Comparison of ENCODE assay signal across 17 cellular contexts in the genomic region with DNA sequence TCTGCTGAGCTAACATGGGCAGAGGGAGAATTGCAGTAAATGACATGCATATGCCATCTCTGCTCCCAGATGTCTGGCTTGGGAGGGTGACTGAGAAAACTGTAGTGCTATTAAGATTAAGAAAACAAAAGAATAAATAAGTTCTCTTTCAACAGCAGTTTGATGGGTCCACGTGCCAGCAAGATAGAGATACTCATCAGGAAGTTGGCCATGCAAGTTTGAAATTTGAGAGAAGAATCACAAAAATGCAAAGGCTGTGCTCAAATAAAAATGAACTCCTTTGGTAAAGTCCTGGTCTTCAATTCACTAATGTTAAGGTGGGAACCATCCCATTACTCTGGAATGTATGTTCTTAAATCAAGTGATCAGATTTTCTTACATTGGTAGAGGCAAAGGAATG. TPM values are rescaled to one million over a fixed set of nuclear protein-coding genes. Genes with fewer than 3 reads are reported as not detected.
DNase-seq lines count a peak whose midpoint lies in the region; ATAC-seq and TF ChIP-seq lines count a peak whose summit lies in the region.
"Had no signal": no experiment of that assay in that cellular context is flagged by ENCODE, and none has a peak within 500 bp of the region (broad histone marks: within the 10 kb centered on the region; RNA-seq: fewer than 3 reads in every experiment).

No MANE protein-coding gene starts in this region.

- peak overlapping the region; percentile 5 for H3K27ac Mint-ChIP-seq in activated T-cell treated with anti-CD3 and anti-CD28 coated beads, Interleukin-2, amount 50 U/mL, for 24 hours
- H3K27ac Mint-ChIP-seq in WTC11: peak overlapping the region; percentile 8; the same call in 1 of the 2 replicates

- peaks cover 80% of the 10 kb centered on the region for H3K36me3 Mint-ChIP-seq in activated T-cell treated with anti-CD3 and anti-CD28 coated beads, Interleukin-2, amount 50 U/mL, for 24 hours (ENCODE audit: low read depth)
- H3K36me3 Mint-ChIP-seq in activated T-cell treated with anti-CD3 and anti-CD28 coated beads, Interleukin-2, amount 50 U/mL, for 4 hours (ENCODE audit: insufficient read depth): peaks cover 30% of the 10 kb centered on the region
- peaks cover 49% of the 10 kb centered on the region for H3K36me3 Mint-ChIP-seq in WTC11

- CTCF ChIA-PET in WTC11 (lab: Charles Lee): no interaction called here

- no peak for ATAC-seq in activated T-cell treated with anti-CD3 and anti-CD28 coated beads, Interleukin-2, amount 50 U/mL, for 4 hours
- ATAC-seq in WTC11: no peak

- TF ChIP-seq CTCF in WTC11 (IDR thresholded peaks at IDR 0.05) (no peak), fibroblast of the aortic adventitia (IDR thresholded peaks at IDR 0.05; ENCODE audit: insufficient read depth, low read length) (no peak)

- H3K4me1 Mint-ChIP-seq in activated T-cell treated with anti-CD3 and anti-CD28 coated beads, Interleukin-2, amount 50 U/mL, for 24 hours (ENCODE audit: low read depth): peaks cover 32% of the 10 kb centered on the region
- peaks cover 16% of the 10 kb centered on the region for H3K4me1 Mint-ChIP-seq in activated T-cell treated with anti-CD3 and anti-CD28 coated beads, Interleukin-2, amount 50 U/mL, for 4 hours (ENCODE audit: low read depth)
- peaks cover 12% of the 10 kb centered on the region for H3K4me1 Mint-ChIP-seq in WTC11

- POLR2A ChIA-PET in WTC11 (lab: Charles Lee): no interaction called here

- no peak overlapping the region for H3K4me3 Mint-ChIP-seq in activated T-cell treated with anti-CD3 and anti-CD28 coated beads, Interleukin-2, amount 50 U/mL, for 24 hours
- H3K4me3 Mint-ChIP-seq in activated T-cell treated with anti-CD3 and anti-CD28 coated beads, Interleukin-2, amount 50 U/mL, for 4 hours: no peak overlapping the region
- H3K4me3 Mint-ChIP-seq in WTC11: no peak overlapping the region
- H3K4me3 Mint-ChIP-seq: CD8-positive, alpha-beta memory T cell had no signal

- no peak for DNase-seq in activated T-cell treated with anti-CD3 and anti-CD28 coated beads, Interleukin-2, amount 50 U/mL, for 24 hours
- DNase-seq in activated T-cell treated with anti-CD3 and anti-CD28 coated beads, Interleukin-2, amount 50 U/mL, for 4 hours: no peak
- DNase-seq in WTC11 (ENCODE audit: low spot score) (no peak), fibroblast of the aortic adventitia (ENCODE audit: low read depth) (peak; percentile 5), mucosa of gallbladder (ENCODE audit: low spot score) (no peak), DMS 273 treated with DMSO at 0.1 percent for 48 hours (lab: John Stamatoyannopoulos, UW) (no peak), NCI-H524 (lab: John Stamatoyannopoulos, UW) (no peak)
- no peak for DNase-seq in stimulated activated CD4-positive, alpha-beta T cell treated with anti-CD3 and anti-CD28 coated beads, Interleukin-4, amount 100 ng/mL, for 4 hours
- DNase-seq: CD8-positive, alpha-beta memory T cell; DND-41; KBM-7; MG63; NCI-H1092; NCI-H146; NCI-H2081 treated with DMSO at 0.1 percent for 48 hours; NCI-H524 treated with DMSO at 0.1 percent for 48 hours had no signal

- no peaks in the 10 kb centered on the region for H3K9me3 Mint-ChIP-seq in activated T-cell treated with anti-CD3 and anti-CD28 coated beads, Interleukin-2, amount 50 U/mL, for 24 hours
- no peaks in the 10 kb centered on the region for H3K9me3 Mint-ChIP-seq in activated T-cell treated with anti-CD3 and anti-CD28 coated beads, Interleukin-2, amount 50 U/mL, for 4 hours
- H3K9me3 Mint-ChIP-seq in WTC11: no peaks in the 10 kb centered on the region
- H3K9me3 Mint-ChIP-seq: CD8-positive, alpha-beta memory T cell had no signal

- no peaks in the 10 kb centered on the region for H3K27me3 Mint-ChIP-seq in activated T-cell treated with anti-CD3 and anti-CD28 coated beads, Interleukin-2, amount 50 U/mL, for 24 hours
- no peaks in the 10 kb centered on the region for H3K27me3 Mint-ChIP-seq in activated T-cell treated with anti-CD3 and anti-CD28 coated beads, Interleukin-2, amount 50 U/mL, for 4 hours (ENCODE audit: low read depth)
- no peaks in the 10 kb centered on the region for H3K27me3 Mint-ChIP-seq in WTC11 (ENCODE audit: low read depth)

- no peak overlapping the region for H3K4me3 ChIP-seq in fibroblast of the aortic adventitia (ENCODE audit: low read depth, low read length)
- H3K4me3 ChIP-seq: MG63, SK-N-MC had no signal

TF ChIP-seq in WTC11, 78 proteins besides CTCF, POLR2A, EP300 and RAD21 (continues in another document):
- TF ChIP-seq, protein P1, sequence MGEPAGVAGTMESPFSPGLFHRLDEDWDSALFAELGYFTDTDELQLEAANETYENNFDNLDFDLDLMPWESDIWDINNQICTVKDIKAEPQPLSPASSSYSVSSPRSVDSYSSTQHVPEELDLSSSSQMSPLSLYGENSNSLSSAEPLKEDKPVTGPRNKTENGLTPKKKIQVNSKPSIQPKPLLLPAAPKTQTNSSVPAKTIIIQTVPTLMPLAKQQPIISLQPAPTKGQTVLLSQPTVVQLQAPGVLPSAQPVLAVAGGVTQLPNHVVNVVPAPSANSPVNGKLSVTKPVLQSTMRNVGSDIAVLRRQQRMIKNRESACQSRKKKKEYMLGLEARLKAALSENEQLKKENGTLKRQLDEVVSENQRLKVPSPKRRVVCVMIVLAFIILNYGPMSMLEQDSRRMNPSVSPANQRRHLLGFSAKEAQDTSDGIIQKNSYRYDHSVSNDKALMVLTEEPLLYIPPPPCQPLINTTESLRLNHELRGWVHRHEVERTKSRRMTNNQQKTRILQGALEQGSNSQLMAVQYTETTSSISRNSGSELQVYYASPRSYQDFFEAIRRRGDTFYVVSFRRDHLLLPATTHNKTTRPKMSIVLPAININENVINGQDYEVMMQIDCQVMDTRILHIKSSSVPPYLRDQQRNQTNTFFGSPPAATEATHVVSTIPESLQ (CRISPR knock-in tag; IDR thresholded peaks at IDR 0.05): no peak
- TF ChIP-seq CREB1 (CRISPR knock-in tag; IDR thresholded peaks at IDR 0.05): no peak
- no peak for TF ChIP-seq E2F1 (CRISPR knock-in tag; IDR thresholded peaks at IDR 0.05)
- no peak for TF ChIP-seq PRRX2 (CRISPR knock-in tag; IDR thresholded peaks at IDR 0.05)
- no peak for TF ChIP-seq CDX4 (CRISPR knock-in tag; IDR thresholded peaks at IDR 0.05; ENCODE audit: borderline replicate concordance)
- TF ChIP-seq, protein P2, sequence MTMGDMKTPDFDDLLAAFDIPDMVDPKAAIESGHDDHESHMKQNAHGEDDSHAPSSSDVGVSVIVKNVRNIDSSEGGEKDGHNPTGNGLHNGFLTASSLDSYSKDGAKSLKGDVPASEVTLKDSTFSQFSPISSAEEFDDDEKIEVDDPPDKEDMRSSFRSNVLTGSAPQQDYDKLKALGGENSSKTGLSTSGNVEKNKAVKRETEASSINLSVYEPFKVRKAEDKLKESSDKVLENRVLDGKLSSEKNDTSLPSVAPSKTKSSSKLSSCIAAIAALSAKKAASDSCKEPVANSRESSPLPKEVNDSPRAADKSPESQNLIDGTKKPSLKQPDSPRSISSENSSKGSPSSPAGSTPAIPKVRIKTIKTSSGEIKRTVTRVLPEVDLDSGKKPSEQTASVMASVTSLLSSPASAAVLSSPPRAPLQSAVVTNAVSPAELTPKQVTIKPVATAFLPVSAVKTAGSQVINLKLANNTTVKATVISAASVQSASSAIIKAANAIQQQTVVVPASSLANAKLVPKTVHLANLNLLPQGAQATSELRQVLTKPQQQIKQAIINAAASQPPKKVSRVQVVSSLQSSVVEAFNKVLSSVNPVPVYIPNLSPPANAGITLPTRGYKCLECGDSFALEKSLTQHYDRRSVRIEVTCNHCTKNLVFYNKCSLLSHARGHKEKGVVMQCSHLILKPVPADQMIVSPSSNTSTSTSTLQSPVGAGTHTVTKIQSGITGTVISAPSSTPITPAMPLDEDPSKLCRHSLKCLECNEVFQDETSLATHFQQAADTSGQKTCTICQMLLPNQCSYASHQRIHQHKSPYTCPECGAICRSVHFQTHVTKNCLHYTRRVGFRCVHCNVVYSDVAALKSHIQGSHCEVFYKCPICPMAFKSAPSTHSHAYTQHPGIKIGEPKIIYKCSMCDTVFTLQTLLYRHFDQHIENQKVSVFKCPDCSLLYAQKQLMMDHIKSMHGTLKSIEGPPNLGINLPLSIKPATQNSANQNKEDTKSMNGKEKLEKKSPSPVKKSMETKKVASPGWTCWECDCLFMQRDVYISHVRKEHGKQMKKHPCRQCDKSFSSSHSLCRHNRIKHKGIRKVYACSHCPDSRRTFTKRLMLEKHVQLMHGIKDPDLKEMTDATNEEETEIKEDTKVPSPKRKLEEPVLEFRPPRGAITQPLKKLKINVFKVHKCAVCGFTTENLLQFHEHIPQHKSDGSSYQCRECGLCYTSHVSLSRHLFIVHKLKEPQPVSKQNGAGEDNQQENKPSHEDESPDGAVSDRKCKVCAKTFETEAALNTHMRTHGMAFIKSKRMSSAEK (CRISPR knock-in tag; IDR thresholded peaks at IDR 0.05; ENCODE audit: borderline replicate concordance): no peak

RNA-seq across cellular contexts. Expression of gene NFXL1, which starts 7.1 kb away (rescaled TPM):
- 10 to 100 TPM in 2 of 3 donors, 1 to 10 TPM in 1; 7.7 to 11.0 (median 10.5) TPM for total RNA-seq in activated T-cell treated with anti-CD3 and anti-CD28 coated beads, Interleukin-2, amount 50 U/mL, for 4 hours
- total RNA-seq in WTC11 (2021) (30.1 to 32.8 TPM (median 30.2 TPM) in 3 replicates), fibroblast of the aortic adventitia (ENCODE audit: low replicate concordance) (7.1 and 9.0 TPM in 2 replicates), mucosa of gallbladder (10.6 TPM)
